ENCODE assay signal across 8 cellular contexts in genomic region chr4:38663801-38664703, GRCh38. TPM values are rescaled to one million over a fixed set of nuclear protein-coding genes. Genes with fewer than 3 reads are reported as not detected.
DNase-seq lines count a peak whose midpoint lies in the region; ATAC-seq and TF ChIP-seq lines count a peak whose summit lies in the region.

KLF3 (plus strand) TSS chr4:38664199; CDS start chr4:38680626, 16,427 bp downstream.

- H3K27ac ChIP-seq in 22Rv1 = peak within 1 kb of the TSS; percentile 96
- H3K27ac ChIP-seq in spleen = peak within 1 kb of the TSS; percentile 97 to 100 (median 99)

- ATAC-seq in GM18858 (IDR thresholded peaks at IDR 0.05; ENCODE audit: unreplicated experiment) (peak; percentile 47), HG03095 (IDR thresholded peaks at IDR 0.05; ENCODE audit: unreplicated experiment) (peak; percentile 73)

- TF ChIP-seq POLR2A in spleen (IDR thresholded peaks at IDR 0.05) = peak; percentile 38 to 92 (median 39)

- no peaks in the 10 kb centered on the region for H3K9me3 ChIP-seq in spleen

- peaks cover 37 to 71% (median 54%) of the 10 kb centered on the region in 6 donors for H3K4me1 ChIP-seq in spleen

- TF ChIP-seq CTCF in 22Rv1 (IDR thresholded peaks at IDR 0.05) = no peak
- peak in 1 of 11 experiments; percentile 11 for TF ChIP-seq CTCF in spleen (IDR thresholded peaks at IDR 0.05 in 8 of 11, conservative IDR thresholded peaks at IDR 0.05 in 3 of 11)

- WGBS in spleen, 5 donors = 0 to 1% (median 0%) methylated on average over 33 to 110 of the region's 110 CpGs

- no peaks in the 10 kb centered on the region for H3K36me3 ChIP-seq in spleen

- no peaks in the 10 kb centered on the region for H3K27me3 ChIP-seq in spleen (replicated peaks in 1 of 7)

- peak within 1 kb of the TSS; percentile 70 to 93 (median 80) for H3K4me3 ChIP-seq in spleen

- intact Hi-C loops in spleen (cut with DNase I; ENCODE audit: low total_unique reads) = no loop called here

- DNase-seq in NCI-H2196 treated with DMSO at 0.1 percent for 48 hours (lab: John Stamatoyannopoulos, UW; ENCODE audit: unreplicated experiment) (peak; percentile 76), iris pigment epithelial cell (ENCODE audit: low read depth) (peak; percentile 90), spleen (peak; percentile 99)
- peak; percentile 76 for DNase-seq in activated CD4-positive, CD25-positive, alpha-beta regulatory T cell treated with anti-CD3 and anti-CD28 coated beads, Interleukin-2, amount 50 U/mL, for 16 hours (ENCODE audit: low read depth, low spot score)
- DNase-seq in central memory CD4-positive, alpha-beta T cell = peak; percentile 94

RNA-seq across cellular contexts. Expression of gene KLF3, which starts in this region (rescaled TPM):
- total RNA-seq in spleen = 10 to 100 TPM; 60.6 to 87.5 (median 77.9) TPM
- polyA plus RNA-seq in spleen = 10 to 100 TPM in 1 of 3 donors, 1 to 10 TPM in 2; 8.0 to 16.4 (median 9.5) TPM

Comparison
In these comparisons a context has a peak if more than half of its experiments do, and no peak if none do; other contexts are left out.
1. Peak in every context shown above with its lines: DNase-seq, ATAC-seq, H3K4me3 ChIP-seq and H3K27ac ChIP-seq.